Comparison of ENCODE assay signal across 8 cellular contexts in genomic region chr1:150010388-150011115, GRCh38. TPM values are rescaled to one million over a fixed set of nuclear protein-coding genes. Genes with fewer than 3 reads are reported as not detected.
DNase-seq lines count a peak whose midpoint lies in the region; ATAC-seq and TF ChIP-seq lines count a peak whose summit lies in the region.

Gene OTUD7B (minus strand): TSS chr1:150010726. CDS start chr1:149977510, 33,216 bp downstream.

- 0 to 1% methylated on average over 21 to 59 of the region's 59 CpGs for WGBS in GM23248 (ENCODE audit: low coverage in 1 of 2, low lambda C conversion rate in 2 of 2, missing lambda C conversion rate in 2 of 2), 2 experiments
- 0% methylated on average over 11 of the region's 59 CpGs; no CpG with 5 or more reads in 1 of the 2 donors for WGBS in gastroesophageal sphincter (ENCODE audit: low coverage in 1 of 2), 2 donors

- intact Hi-C loops in activated naive CD4-positive, alpha-beta T cell treated with anti-CD3 and anti-CD28 coated beads for 36 hours (cut with micrococcal nuclease): no loop called here

- no peaks in the 10 kb centered on the region for H3K9me2 ChIP-seq in DOHH2 (replicated peaks; ENCODE audit: control insufficient read depth, low read length)
- H3K9me2 ChIP-seq in GM23248 (ENCODE audit: insufficient read depth): no peaks in the 10 kb centered on the region

- H3K36me3 ChIP-seq in DOHH2 (ENCODE audit: control insufficient read depth, low read length): no peaks in the 10 kb centered on the region
- no peaks in the 10 kb centered on the region for H3K36me3 ChIP-seq in GM23248 (ENCODE audit: low read depth)
- H3K36me3 ChIP-seq in SJCRH30: peaks cover 2% of the 10 kb centered on the region; the same call in 1 of the 2 replicates
- peaks cover 0 to 2% of the 10 kb centered on the region in 2 donors for H3K36me3 ChIP-seq in gastroesophageal sphincter
- H3K36me3 ChIP-seq in neutrophil: no peaks in the 10 kb centered on the region
- H3K36me3 ChIP-seq in subcutaneous abdominal adipose tissue (ENCODE audit: control insufficient read depth in 5 of 5, insufficient read depth in 5 of 5, low read length in 5 of 5): peaks cover 0 to 4% (median 2%) of the 10 kb centered on the region in 5 donors

- H3K4me3 ChIP-seq in DOHH2 (ENCODE audit: low read length) (peak within 1 kb of the TSS; percentile 75), GM23248 (peak within 1 kb of the TSS; percentile 100), LNCaP clone FGC (ENCODE audit: low read depth, low read length) (peak within 1 kb of the TSS; percentile 96), SJCRH30 (peak within 1 kb of the TSS; percentile 84), gastroesophageal sphincter (peak within 1 kb of the TSS; percentile 70 to 83), neutrophil (ENCODE audit: low read depth in 1 of 2, low read length in 1 of 2) (peak within 1 kb of the TSS; percentile 60 to 89), subcutaneous abdominal adipose tissue (ENCODE audit: low read depth in 1 of 5, low read length in 5 of 5) (peak within 1 kb of the TSS; percentile 78 to 99 (median 93))

- H3K79me2 ChIP-seq in DOHH2 (ENCODE audit: control insufficient read depth, low read length) (no peaks in the 10 kb centered on the region), GM23248 (ENCODE audit: insufficient read depth) (peaks cover 47% of the 10 kb centered on the region)

- H3K9me3 Mint-ChIP-seq in activated naive CD4-positive, alpha-beta T cell treated with anti-CD3 and anti-CD28 coated beads for 36 hours: no peaks in the 10 kb centered on the region

- H4K20me1 ChIP-seq in DOHH2 (ENCODE audit: control insufficient read depth, insufficient read depth, low read depth, low read length): peaks cover 6% of the 10 kb centered on the region; the same call in 1 of the 2 replicates
- peaks cover 9% of the 10 kb centered on the region; the same call in 1 of the 2 replicates for H4K20me1 ChIP-seq in GM23248 (ENCODE audit: insufficient read depth)

- ATAC-seq in gastroesophageal sphincter: peak; percentile 93

- in situ Hi-C loops in GM23248 (cut with MboI): no loop called here

- H3K27ac ChIP-seq in DOHH2 (ENCODE audit: low read depth, low read length): no peak within 1 kb of the TSS
- peak within 1 kb of the TSS; percentile 100 for H3K27ac ChIP-seq in GM23248
- peak within 1 kb of the TSS; percentile 84 for H3K27ac ChIP-seq in SJCRH30
- H3K27ac ChIP-seq in gastroesophageal sphincter: peak within 1 kb of the TSS; percentile 82 to 97 (median 96)
- H3K27ac ChIP-seq in neutrophil: no peak within 1 kb of the TSS
- peak within 1 kb of the TSS; percentile 100 for H3K27ac ChIP-seq in subcutaneous abdominal adipose tissue (ENCODE audit: low read depth, low read length)

- CTCF ChIA-PET in activated naive CD4-positive, alpha-beta T cell treated with anti-CD3 and anti-CD28 coated beads for 36 hours (lab: Charles Lee): interaction anchor here (0.6 to 1.5 kb wide), 4 partner anchors 46 to 207 kb away, joined by 3 to 6 read pairs (median 3); no protein-coding TSS in a partner anchor

- H3K4me1 Mint-ChIP-seq in activated naive CD4-positive, alpha-beta T cell treated with anti-CD3 and anti-CD28 coated beads for 36 hours (ENCODE audit: low read depth): peaks cover 36% of the 10 kb centered on the region

- H2AFZ ChIP-seq in GM23248: peak within 1 kb of the TSS; percentile 91

- peak; percentile 55 to 68 for TF ChIP-seq POLR2A in gastroesophageal sphincter (IDR thresholded peaks at IDR 0.05)

- peaks cover 7% of the 10 kb centered on the region for H3K36me3 Mint-ChIP-seq in activated naive CD4-positive, alpha-beta T cell treated with anti-CD3 and anti-CD28 coated beads for 36 hours (ENCODE audit: low read depth)

- no peak for TF ChIP-seq CTCF in DOHH2 (IDR thresholded peaks at IDR 0.05; ENCODE audit: low read depth, low read length, poor library complexity, severe bottlenecking)
- peak; percentile 14; the same call in 1 of the 2 replicates for TF ChIP-seq CTCF in LNCaP clone FGC (IDR thresholded peaks at IDR 0.05; ENCODE audit: control insufficient read depth, extremely low read depth, insufficient read depth)
- TF ChIP-seq CTCF in gastroesophageal sphincter (IDR thresholded peaks at IDR 0.05): peak in 2 of 4 experiments; percentile 11 to 43
- no peak for TF ChIP-seq CTCF in neutrophil (IDR thresholded peaks at IDR 0.05)

- H3F3A ChIP-seq in DOHH2 (ENCODE audit: control insufficient read depth, insufficient read depth) (no peaks in the 10 kb centered on the region; the same call in 1 of the 2 replicates), GM23248 (ENCODE audit: insufficient read depth) (peaks cover 40% of the 10 kb centered on the region)

- H3K4me1 ChIP-seq in DOHH2 (ENCODE audit: control insufficient read depth, low read length): peaks cover 9% of the 10 kb centered on the region; the same call in 1 of the 2 replicates
- peaks cover 29% of the 10 kb centered on the region for H3K4me1 ChIP-seq in GM23248 (ENCODE audit: insufficient read depth)
- peaks cover 29% of the 10 kb centered on the region for H3K4me1 ChIP-seq in SJCRH30
- peaks cover 14 to 43% (median 20%) of the 10 kb centered on the region in 3 donors for H3K4me1 ChIP-seq in gastroesophageal sphincter
- H3K4me1 ChIP-seq in neutrophil (ENCODE audit: control insufficient read depth in 1 of 2, insufficient read depth in 1 of 2, low read depth in 1 of 2, low read length in 1 of 2): peaks cover 8 to 16% of the 10 kb centered on the region in 2 experiments
- peaks cover 0 to 49% (median 39%) of the 10 kb centered on the region in 5 donors for H3K4me1 ChIP-seq in subcutaneous abdominal adipose tissue (ENCODE audit: control insufficient read depth in 5 of 5, insufficient read depth in 5 of 5, low read length in 5 of 5)

- H3K27me3 ChIP-seq in DOHH2 (ENCODE audit: control insufficient read depth, low read length) (peaks cover 74% of the 10 kb centered on the region), GM23248 (replicated peaks; ENCODE audit: insufficient read depth) (no peaks in the 10 kb centered on the region), SJCRH30 (no peaks in the 10 kb centered on the region), gastroesophageal sphincter (no peaks in the 10 kb centered on the region), neutrophil (peaks cover 97% of the 10 kb centered on the region), subcutaneous abdominal adipose tissue (ENCODE audit: control insufficient read depth in 5 of 5, insufficient read depth in 4 of 5, low read length in 5 of 5) (no peaks in the 10 kb centered on the region)

- peak; percentile 96 for DNase-seq in GM23248
- DNase-seq in LNCaP clone FGC (ENCODE audit: low read depth): no peak
- peak; percentile 88 to 89 for DNase-seq in SJCRH30
- peak; percentile 78 for DNase-seq in activated naive CD4-positive, alpha-beta T cell treated with anti-CD3 and anti-CD28 coated beads for 36 hours

- H3K4me2 ChIP-seq in DOHH2 (ENCODE audit: low read length) (peak within 1 kb of the TSS; percentile 67), GM23248 (ENCODE audit: unreplicated experiment) (peak within 1 kb of the TSS; percentile 99)

- peak within 1 kb of the TSS; percentile 100 for H3K9ac ChIP-seq in GM23248
- peak within 1 kb of the TSS; percentile 89 to 100 (median 100) for H3K9ac ChIP-seq in subcutaneous abdominal adipose tissue (ENCODE audit: low read length in 5 of 5)

- H3K27ac Mint-ChIP-seq in activated naive CD4-positive, alpha-beta T cell treated with anti-CD3 and anti-CD28 coated beads for 36 hours: peak within 1 kb of the TSS; percentile 96

- no peaks in the 10 kb centered on the region for H3K27me3 Mint-ChIP-seq in activated naive CD4-positive, alpha-beta T cell treated with anti-CD3 and anti-CD28 coated beads for 36 hours (ENCODE audit: low read depth)

- H3K4me3 Mint-ChIP-seq in activated naive CD4-positive, alpha-beta T cell treated with anti-CD3 and anti-CD28 coated beads for 36 hours: peak within 1 kb of the TSS; percentile 92

- TF ChIP-seq EP300 in gastroesophageal sphincter (IDR thresholded peaks at IDR 0.05): no peak

- H3K9me3 ChIP-seq in DOHH2 (ENCODE audit: control insufficient read depth, insufficient read depth, low read length) (no peaks in the 10 kb centered on the region), GM23248 (ENCODE audit: low read depth) (no peaks in the 10 kb centered on the region), SJCRH30 (replicated peaks) (no peaks in the 10 kb centered on the region), gastroesophageal sphincter (no peaks in the 10 kb centered on the region), neutrophil (no peaks in the 10 kb centered on the region), subcutaneous abdominal adipose tissue (ENCODE audit: control insufficient read depth in 5 of 5, low read length in 5 of 5) (no peaks in the 10 kb centered on the region)

RNA-seq across cellular contexts. Expression of gene OTUD7B, which starts in this region (rescaled TPM):
- total RNA-seq in GM23248 (2014; rRNA removed; shearing (Covaris generic)): 20.1 and 20.2 TPM in 2 replicates
- polyA plus RNA-seq in GM23248 (2016; fragmentation: Nextera tagmentation; extraction: Ambion mirVana): 3.1 and 3.5 TPM in 2 replicates
- total RNA-seq in SJCRH30 (2014; rRNA removed; shearing (Covaris generic)): 13.1 and 13.3 TPM in 2 replicates
- 10 to 100 TPM; 10.9 to 11.0 TPM for total RNA-seq in activated naive CD4-positive, alpha-beta T cell treated with anti-CD3 and anti-CD28 coated beads for 36 hours
- total RNA-seq in gastroesophageal sphincter: 10 to 100 TPM; 34.1 to 49.6 (median 42.3) TPM

Comparison
In these comparisons a context has a peak if more than half of its experiments do, and no peak if none do; other contexts are left out.
1. H3K27ac ChIP-seq: peak in GM23248 (single experiment), SJCRH30 (single experiment), gastroesophageal sphincter (4 of 4) and subcutaneous abdominal adipose tissue (single experiment); none in DOHH2 (single experiment) and neutrophil (single experiment).
2. Peak in every context shown above with its lines, with median percentiles within 50 percentile points of each other: H3K4me3 ChIP-seq.